ENCODE assay signal across 9 cellular contexts in the genomic region with DNA sequence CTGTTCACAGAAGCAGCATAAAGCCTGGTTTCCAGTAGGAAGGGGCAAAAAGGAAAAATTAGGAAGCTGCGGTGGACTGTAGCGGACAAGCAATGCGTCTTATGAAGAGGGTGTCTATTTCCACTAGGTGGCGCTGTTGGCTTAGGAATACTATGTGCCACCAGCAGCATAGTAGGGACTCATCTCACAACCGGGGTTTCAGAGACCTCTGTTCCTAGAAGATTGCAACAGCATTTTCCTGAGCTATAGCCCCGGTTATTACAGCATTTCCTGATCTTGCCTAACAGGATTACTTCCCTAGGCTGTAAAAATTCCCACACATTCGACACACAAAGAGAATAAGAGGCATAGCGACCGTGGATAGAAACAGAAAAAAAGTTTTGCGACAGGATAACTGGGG.
DNase-seq lines count a peak whose midpoint lies in the region; ATAC-seq, FAIRE-seq and TF ChIP-seq lines count a peak whose summit lies in the region.
"Had no signal": no experiment of that assay in that cellular context is flagged by ENCODE, and none has a peak within 500 bp of the region (broad histone marks: within the 10 kb centered on the region; RNA-seq: fewer than 3 reads in every experiment).

No MANE protein-coding gene starts in this region.

- WGBS in K562 (ENCODE audit: insufficient coverage, low coverage, missing lambda C conversion rate), result 37% methylated on average over 8 of the region's 10 CpGs

- CTCF ChIA-PET in K562 (lab: Yijun Ruan, JAX; ENCODE audit: low intra/inter-chr PET ratio), result interaction anchor here (0.7 to 2.1 kb wide), 3 partner anchors 150 to 1870 kb away, joined by 4 to 7 read pairs (median 4); no protein-coding TSS in a partner anchor

- POLR2A ChIA-PET in K562 (lab: Yijun Ruan, JAX), result interaction anchor here (0.6 to 0.7 kb wide), 2 partner anchors 150 to 577 kb away, joined by 3 read pairs; no protein-coding TSS in a partner anchor

- H2AFZ ChIP-seq in Karpas-422 (ENCODE audit: low read length) (no peak overlapping the region), K562 (ENCODE audit: low read depth, low read length) (peak overlapping the region; percentile 61)

- in situ Hi-C loops in K562 (cut with MboI), result loop anchor here (5.0 kb wide), 1 partner anchor 148 kb away; no protein-coding TSS in a partner anchor

- no peak for TF ChIP-seq EP300 in K562 (IDR thresholded peaks at IDR 0.05; ENCODE audit: low read length)

- BruUV-seq in K562 (replicated peaks; lab: Mats Ljungman, UMichigan), result no TSS peak

- H3K4me2 ChIP-seq in Karpas-422 (ENCODE audit: low read depth, low read length, poor library complexity, severe bottlenecking) (no peak overlapping the region), K562 (ENCODE audit: insufficient read depth, low read length) (no peak overlapping the region; the same call in 1 of the 2 replicates)

- H3K4me1 ChIP-seq in Karpas-422 (ENCODE audit: low read length) (no peaks in the 10 kb centered on the region), K562 (replicated peaks in 1 of 2; ENCODE audit: control insufficient read depth in 2 of 2, insufficient read depth in 2 of 2, low read length in 2 of 2) (no peaks in the 10 kb centered on the region), lower lobe of right lung (no peaks in the 10 kb centered on the region)

- H3K27me3 ChIP-seq in Karpas-422 (ENCODE audit: low read length) (no peaks in the 10 kb centered on the region), K562 (ENCODE audit: control insufficient read depth in 2 of 2, insufficient read depth in 2 of 2, low read length in 2 of 2) (no peaks in the 10 kb centered on the region), lower lobe of right lung (ENCODE audit: low read depth) (no peaks in the 10 kb centered on the region)

- H3K9me2 ChIP-seq in Karpas-422 (replicated peaks; ENCODE audit: insufficient read depth, low read length), result no peaks in the 10 kb centered on the region

- H3K9me1 ChIP-seq in K562 (ENCODE audit: control insufficient read depth, insufficient read depth, low read length), result no peaks in the 10 kb centered on the region

- TF ChIP-seq CTCF in K562 (IDR thresholded peaks at IDR 0.05 in 2 of 3, conservative IDR thresholded peaks at IDR 0.05 in 1 of 3; ENCODE audit: insufficient read depth in 2 of 3, low read depth in 1 of 3, low read length in 3 of 3) (peak; percentile 72 to 85 (median 72)), lower lobe of right lung (IDR thresholded peaks at IDR 0.05) (peak; percentile 29)

- FAIRE-seq in K562 (lab: Jason Lieb, UNC), result peak; percentile 95
- FAIRE-seq: A204.1 had no signal

- H3K27ac ChIP-seq in Karpas-422 (ENCODE audit: low read length) (no peak overlapping the region), K562 (ENCODE audit: extremely low read depth, low read depth, low read length) (no peak overlapping the region), lower lobe of right lung (no peak overlapping the region)

- TF ChIP-seq RAD21 in K562 (CRISPR knock-in tag; conservative IDR thresholded peaks at IDR 0.05 in 1 of 2, IDR thresholded peaks at IDR 0.05 in 1 of 2), result peak; percentile 94 to 95

- no peaks in the 10 kb centered on the region for H3K79me2 ChIP-seq in Karpas-422 (ENCODE audit: low read length)
- H3K79me2 ChIP-seq in K562 (ENCODE audit: control insufficient read depth, insufficient read depth, low read length), result no peaks in the 10 kb centered on the region

- ATAC-seq in K562, result peak; percentile 99
- ATAC-seq in lower lobe of right lung, result no peak
- no peak for ATAC-seq in GM18867 (IDR thresholded peaks at IDR 0.05; ENCODE audit: unreplicated experiment)

- H4K20me1 ChIP-seq in Karpas-422 (ENCODE audit: insufficient read depth, low read depth, low read length), result no peaks in the 10 kb centered on the region
- H4K20me1 ChIP-seq in K562 (replicated peaks; ENCODE audit: control insufficient read depth, insufficient read depth, low read length), result no peaks in the 10 kb centered on the region

- peaks cover 12% of the 10 kb centered on the region for H3K9me3 ChIP-seq in Karpas-422 (ENCODE audit: low read length)
- no peaks in the 10 kb centered on the region for H3K9me3 ChIP-seq in K562 (replicated peaks; ENCODE audit: control insufficient read depth, insufficient read depth, low read depth, low read length)
- peaks cover 34% of the 10 kb centered on the region for H3K9me3 ChIP-seq in lower lobe of right lung

- TF ChIP-seq POLR2A in K562 (conservative IDR thresholded peaks at IDR 0.05), result no peak

- H3K36me3 ChIP-seq in Karpas-422 (ENCODE audit: insufficient read depth, low read length), result no peaks in the 10 kb centered on the region
- H3K36me3 ChIP-seq in K562 (ENCODE audit: control insufficient read depth, insufficient read depth, low read length), result no peaks in the 10 kb centered on the region
- H3K36me3 ChIP-seq in lower lobe of right lung, result no peaks in the 10 kb centered on the region

- H3K4me3 ChIP-seq in Karpas-422 (ENCODE audit: low read length) (no peak overlapping the region), K562 (no peak overlapping the region), lower lobe of right lung (no peak overlapping the region)

- DNase-seq in DMS 273 (lab: John Stamatoyannopoulos, UW; ENCODE audit: unreplicated experiment) (peak; percentile 66), DMS 273 treated with DMSO at 0.1 percent for 48 hours (lab: John Stamatoyannopoulos, UW) (no peak), Karpas-422 (peak; percentile 82), K562 (ENCODE audit: extremely low read depth in 1 of 4, low spot score in 3 of 4) (peak; percentile 79 to 87 (median 80)), lower lobe of right lung (no peak), cerebellar nuclear complex (lab: John Stamatoyannopoulos, UW) (no peak)
- DNase-seq in activated naive CD4-positive, alpha-beta T cell (lab: John Stamatoyannopoulos, UW), result no peak

- intact Hi-C loops in K562 (cut with micrococcal nuclease), result loop anchor here (1.0 to 10.0 kb wide), 5 partner anchors 150 to 1871 kb away; no protein-coding TSS in a partner anchor
- intact Hi-C loops in lower lobe of right lung (cut with DNase I), result no loop called here

- H3K9ac ChIP-seq in Karpas-422 (ENCODE audit: low read length) (no peak overlapping the region), K562 (ENCODE audit: insufficient read depth in 1 of 2, low read depth in 2 of 2, low read length in 2 of 2) (no peak overlapping the region)

TF ChIP-seq in K562, 482 proteins besides CTCF, POLR2A, EP300 and RAD21:
- TF ChIP-seq, protein P1, sequence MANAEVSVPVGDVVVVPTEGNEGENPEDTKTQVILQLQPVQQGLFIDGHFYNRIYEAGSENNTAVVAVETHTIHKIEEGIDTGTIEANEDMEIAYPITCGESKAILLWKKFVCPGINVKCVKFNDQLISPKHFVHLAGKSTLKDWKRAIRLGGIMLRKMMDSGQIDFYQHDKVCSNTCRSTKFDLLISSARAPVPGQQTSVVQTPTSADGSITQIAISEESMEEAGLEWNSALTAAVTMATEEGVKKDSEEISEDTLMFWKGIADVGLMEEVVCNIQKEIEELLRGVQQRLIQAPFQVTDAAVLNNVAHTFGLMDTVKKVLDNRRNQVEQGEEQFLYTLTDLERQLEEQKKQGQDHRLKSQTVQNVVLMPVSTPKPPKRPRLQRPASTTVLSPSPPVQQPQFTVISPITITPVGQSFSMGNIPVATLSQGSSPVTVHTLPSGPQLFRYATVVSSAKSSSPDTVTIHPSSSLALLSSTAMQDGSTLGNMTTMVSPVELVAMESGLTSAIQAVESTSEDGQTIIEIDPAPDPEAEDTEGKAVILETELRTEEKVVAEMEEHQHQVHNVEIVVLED (CRISPR knock-in tag; IDR thresholded peaks at IDR 0.05), result no peak
- TF ChIP-seq, protein P2, sequence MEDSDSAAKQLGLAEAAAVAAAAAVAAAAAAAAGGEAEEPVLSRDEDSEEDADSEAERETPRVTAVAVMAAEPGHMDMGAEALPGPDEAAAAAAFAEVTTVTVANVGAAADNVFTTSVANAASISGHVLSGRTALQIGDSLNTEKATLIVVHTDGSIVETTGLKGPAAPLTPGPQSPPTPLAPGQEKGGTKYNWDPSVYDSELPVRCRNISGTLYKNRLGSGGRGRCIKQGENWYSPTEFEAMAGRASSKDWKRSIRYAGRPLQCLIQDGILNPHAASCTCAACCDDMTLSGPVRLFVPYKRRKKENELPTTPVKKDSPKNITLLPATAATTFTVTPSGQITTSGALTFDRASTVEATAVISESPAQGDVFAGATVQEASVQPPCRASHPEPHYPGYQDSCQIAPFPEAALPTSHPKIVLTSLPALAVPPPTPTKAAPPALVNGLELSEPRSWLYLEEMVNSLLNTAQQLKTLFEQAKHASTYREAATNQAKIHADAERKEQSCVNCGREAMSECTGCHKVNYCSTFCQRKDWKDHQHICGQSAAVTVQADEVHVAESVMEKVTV (CRISPR knock-in tag; IDR thresholded peaks at IDR 0.05), result peak; percentile 90
- TF ChIP-seq, protein P3, sequence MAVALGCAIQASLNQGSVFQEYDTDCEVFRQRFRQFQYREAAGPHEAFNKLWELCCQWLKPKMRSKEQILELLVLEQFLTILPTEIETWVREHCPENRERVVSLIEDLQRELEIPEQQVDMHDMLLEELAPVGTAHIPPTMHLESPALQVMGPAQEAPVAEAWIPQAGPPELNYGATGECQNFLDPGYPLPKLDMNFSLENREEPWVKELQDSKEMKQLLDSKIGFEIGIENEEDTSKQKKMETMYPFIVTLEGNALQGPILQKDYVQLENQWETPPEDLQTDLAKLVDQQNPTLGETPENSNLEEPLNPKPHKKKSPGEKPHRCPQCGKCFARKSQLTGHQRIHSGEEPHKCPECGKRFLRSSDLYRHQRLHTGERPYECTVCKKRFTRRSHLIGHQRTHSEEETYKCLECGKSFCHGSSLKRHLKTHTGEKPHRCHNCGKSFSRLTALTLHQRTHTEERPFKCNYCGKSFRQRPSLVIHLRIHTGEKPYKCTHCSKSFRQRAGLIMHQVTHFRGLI (CRISPR knock-in tag; IDR thresholded peaks at IDR 0.05), result no peak
- TF ChIP-seq ZKSCAN1 (IDR thresholded peaks at IDR 0.05; ENCODE audit: low read depth, low read length), result peak; percentile 100
- no peak for TF ChIP-seq NUFIP1 (IDR thresholded peaks at IDR 0.05; ENCODE audit: partially characterized antibody)
- peak; percentile 88 for TF ChIP-seq SMC3 (conservative IDR thresholded peaks at IDR 0.05; ENCODE audit: insufficient read depth, low read depth, low read length)
- TF ChIP-seq ZC3H8 (IDR thresholded peaks at IDR 0.05), result no peak
- 0 out of 2 replicates have a peak, but pooled peaks have one; percentile 55 for TF ChIP-seq CC2D1A (IDR thresholded peaks at IDR 0.05)
- TF ChIP-seq RB1 (IDR thresholded peaks at IDR 0.05; ENCODE audit: low read depth), result peak; percentile 40; the same call in 1 of the 2 replicates
- peak; percentile 63 for TF ChIP-seq CEBPB (tag; IDR thresholded peaks at IDR 0.05)
- peak; percentile 24; the same call in 1 of the 2 replicates for TF ChIP-seq CREM (IDR thresholded peaks at IDR 0.05; ENCODE audit: low read depth)
- TF ChIP-seq ZFP36 (IDR thresholded peaks at IDR 0.05; ENCODE audit: low read depth, low read length, partially characterized antibody), result peak; percentile 23
- TF ChIP-seq STAG1 (CRISPR knock-in tag; IDR thresholded peaks at IDR 0.05; ENCODE audit: borderline replicate concordance), result peak; percentile 84
TF ChIP-seq in K562: peak in this region for 9.

Comparison
In these comparisons a context has a peak if more than half of its experiments do, and no peak if none do; other contexts are left out.
1. DNase-seq: peak in DMS 273 (single experiment), Karpas-422 (single experiment) and K562 (4 of 4); none in DMS 273 treated with DMSO at 0.1 percent for 48 hours (single experiment), lower lobe of right lung (single experiment), activated naive CD4-positive, alpha-beta T cell (0 of 4) and cerebellar nuclear complex (0 of 2).